18 cellular contexts compared by ENCODE assay signal in the genomic region with DNA sequence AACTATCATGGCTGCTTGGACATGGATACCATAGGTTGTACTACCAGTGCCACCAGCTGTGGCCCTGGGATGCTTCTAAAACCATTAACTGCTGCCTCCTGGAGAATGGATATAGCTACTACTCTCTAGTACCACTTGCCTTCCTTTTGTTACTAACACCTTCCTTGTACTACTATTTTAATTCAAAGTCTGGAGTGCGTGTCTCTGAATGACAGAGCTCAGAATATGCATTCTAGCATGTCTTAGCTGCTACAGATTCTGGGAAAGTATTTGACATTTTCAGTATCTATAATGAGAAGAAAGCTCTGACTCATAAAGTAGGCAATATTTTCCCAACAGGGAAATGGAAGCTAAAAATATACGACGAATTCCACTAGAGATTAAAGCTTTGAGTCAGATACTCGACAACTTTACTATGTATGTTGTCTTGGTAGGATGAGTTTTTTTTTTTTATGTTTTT.
DNase-seq lines count a peak whose midpoint lies in the region; TF ChIP-seq lines count a peak whose summit lies in the region.
"Had no signal": no experiment of that assay in that cellular context is flagged by ENCODE, and none has a peak within 500 bp of the region (broad histone marks: within the 10 kb centered on the region; RNA-seq: fewer than 3 reads in every experiment).

No MANE protein-coding gene starts in this region.

- no peak overlapping the region for H2AK5ac ChIP-seq in H9 (ENCODE audit: insufficient read length, low read length)

- no peak overlapping the region for H3K4ac ChIP-seq in H9 (ENCODE audit: low read depth, low read length)

- H4K20me1 ChIP-seq in H9 (ENCODE audit: control insufficient read depth, insufficient read depth, insufficient read length) = no peaks in the 10 kb centered on the region

- no peak overlapping the region for H3K4me2 ChIP-seq in H9 (ENCODE audit: insufficient read depth, insufficient read length, low read length)

- H3K4me1 Mint-ChIP-seq in H9 = no peaks in the 10 kb centered on the region
- H3K4me1 Mint-ChIP-seq in activated naive CD8-positive, alpha-beta T cell (ENCODE audit: low read depth) = peaks cover 12% of the 10 kb centered on the region

- H2AFZ ChIP-seq in H9 (ENCODE audit: low read length) = no peak overlapping the region

- H3K36me3 ChIP-seq in colonic mucosa = no peaks in the 10 kb centered on the region

- no peak overlapping the region for H2BK12ac ChIP-seq in H9 (ENCODE audit: insufficient read length, low read depth, low read length)

- H3K9me3 Mint-ChIP-seq in H9 = no peaks in the 10 kb centered on the region
- H3K9me3 Mint-ChIP-seq in activated naive CD8-positive, alpha-beta T cell (ENCODE audit: low read depth) = no peaks in the 10 kb centered on the region
- H3K9me3 Mint-ChIP-seq: CD4-positive, alpha-beta T cell had no signal

- no peak overlapping the region for H3K27ac Mint-ChIP-seq in H9
- peak overlapping the region; percentile 30 for H3K27ac Mint-ChIP-seq in activated naive CD8-positive, alpha-beta T cell
- H3K27ac Mint-ChIP-seq: CD4-positive, alpha-beta T cell had no signal

- H3K56ac ChIP-seq in H9 (ENCODE audit: insufficient read length, low read depth, low read length) = no peak overlapping the region

- TF ChIP-seq CTCF in H9 (conservative IDR thresholded peaks at IDR 0.05) (peak; percentile 38; the same call in 1 of the 3 replicates), colonic mucosa (IDR thresholded peaks at IDR 0.05) (no peak)

- no peaks in the 10 kb centered on the region for H3K23me2 ChIP-seq in H9 (ENCODE audit: insufficient read length, low read depth, low read length, poor library complexity, severe bottlenecking)

- no peak overlapping the region for H4K5ac ChIP-seq in H9 (ENCODE audit: insufficient read length, low read depth, low read length)

- H3K9ac ChIP-seq in H9 (ENCODE audit: extremely low read depth, insufficient read length, low read length) (no peak overlapping the region), colonic mucosa (ENCODE audit: low read depth in 2 of 2, low read length in 2 of 2) (no peak overlapping the region)

- H3K79me1 ChIP-seq in H9 (ENCODE audit: insufficient read depth, low read depth, low read length, poor library complexity, severe bottlenecking) = no peaks in the 10 kb centered on the region

- no peak overlapping the region for H3T11ph ChIP-seq in H9 (ENCODE audit: low read length)

- H3K4me1 ChIP-seq in H9 (ENCODE audit: insufficient read depth, low read length) (no peaks in the 10 kb centered on the region), colonic mucosa (no peaks in the 10 kb centered on the region)

- no peak overlapping the region for H4K8ac ChIP-seq in H9 (replicated peaks; ENCODE audit: insufficient read length, low read depth, low read length)

- DNase-seq in DMS 273 (lab: John Stamatoyannopoulos, UW; ENCODE audit: unreplicated experiment) (peak; percentile 4), DMS 273 treated with DMSO at 0.1 percent for 48 hours (lab: John Stamatoyannopoulos, UW) (no peak), H9 (peak; percentile 31), iPS-NIHi7 (ENCODE audit: extremely low spot score) (peak; percentile 24), NK-92 (lab: John Stamatoyannopoulos, UW; ENCODE audit: unreplicated experiment) (no peak), colonic mucosa (no peak), NCI-H774 (lab: John Stamatoyannopoulos, UW) (no peak)
- DNase-seq: anterior cingulate cortex; CD4-positive, alpha-beta T cell; left ventricle myocardium superior; NCI-H187; NCI-H69; RPMI8226; stimulated activated CD4-positive, alpha-beta T cell treated with anti-CD3 and anti-CD28 coated beads, Interleukin-2, amount 100 ng/mL, for 24 hours; stimulated activated CD8-positive, alpha-beta memory T cell treated with anti-CD3 and anti-CD28 coated beads, Interleukin-4, amount 100 ng/mL, for 48 hours; T1000 had no signal

- H3K36me3 Mint-ChIP-seq in H9 (ENCODE audit: insufficient read depth in 1 of 3, low read depth in 3 of 3) = no peaks in the 10 kb centered on the region
- H3K36me3 Mint-ChIP-seq in activated naive CD8-positive, alpha-beta T cell = no peaks in the 10 kb centered on the region

- no peaks in the 10 kb centered on the region for H3K79me2 ChIP-seq in H9 (ENCODE audit: insufficient read depth, low read length)

- no peak overlapping the region for H2BK5ac ChIP-seq in H9 (ENCODE audit: insufficient read length, low read length)

- no peak overlapping the region for H2BK15ac ChIP-seq in H9 (ENCODE audit: low read depth, low read length)

- H3K18ac ChIP-seq in H9 (ENCODE audit: insufficient read length, low read depth, low read length) = no peak overlapping the region

- no peak overlapping the region for H3K23ac ChIP-seq in H9 (ENCODE audit: insufficient read length, low read depth, low read length)

- H3K4me3 ChIP-seq in colonic mucosa = no peak overlapping the region

- H4K91ac ChIP-seq in H9 (ENCODE audit: insufficient read length, low read depth, low read length) = no peak overlapping the region

- H3K27me3 ChIP-seq in H9 (ENCODE audit: insufficient read depth, low read length) (no peaks in the 10 kb centered on the region), colonic mucosa (no peaks in the 10 kb centered on the region)

- H3K27ac ChIP-seq in H9 (ENCODE audit: insufficient read length, low read depth, low read length) (no peak overlapping the region), colonic mucosa (no peak overlapping the region)
- H3K27ac ChIP-seq: 22Rv1 had no signal

- H3K14ac ChIP-seq in H9 (ENCODE audit: insufficient read depth, low read length) = no peak overlapping the region

- no peaks in the 10 kb centered on the region for H3K9me3 ChIP-seq in H9 (ENCODE audit: control insufficient read depth, low read depth, low read length)
- H3K9me3 ChIP-seq in colonic mucosa = no peaks in the 10 kb centered on the region

- H2BK120ac ChIP-seq in H9 (ENCODE audit: low read depth, low read length, poor library complexity, severe bottlenecking) = no peak overlapping the region

- H3K27me3 Mint-ChIP-seq in H9 (ENCODE audit: low read depth) = no peaks in the 10 kb centered on the region
- peaks cover 16% of the 10 kb centered on the region for H3K27me3 Mint-ChIP-seq in activated naive CD8-positive, alpha-beta T cell

- no peak overlapping the region for H2BK20ac ChIP-seq in H9 (ENCODE audit: low read depth, low read length, poor library complexity, severe bottlenecking)

- intact Hi-C loops in colonic mucosa (cut with DNase I) = no loop called here

- H3K4me3 Mint-ChIP-seq in H9 = no peak overlapping the region
- no peak overlapping the region for H3K4me3 Mint-ChIP-seq in activated naive CD8-positive, alpha-beta T cell
- H3K4me3 Mint-ChIP-seq: CD4-positive, alpha-beta T cell had no signal

- WGBS in H9 (ENCODE audit: extremely low coverage, insufficient read length, low lambda C conversion rate) = no CpG with 5 or more reads among the region's 4 CpGs

Comparison
In these comparisons a context has a peak if more than half of its experiments do, and no peak if none do; other contexts are left out.
1. DNase-seq: peak in DMS 273 (single experiment), H9 (single experiment) and iPS-NIHi7 (single experiment); none in DMS 273 treated with DMSO at 0.1 percent for 48 hours (single experiment), NK-92 (single experiment), colonic mucosa (single experiment) and NCI-H774 (single experiment).